ENCODE assay signal across 8 cellular contexts in the genomic region with DNA sequence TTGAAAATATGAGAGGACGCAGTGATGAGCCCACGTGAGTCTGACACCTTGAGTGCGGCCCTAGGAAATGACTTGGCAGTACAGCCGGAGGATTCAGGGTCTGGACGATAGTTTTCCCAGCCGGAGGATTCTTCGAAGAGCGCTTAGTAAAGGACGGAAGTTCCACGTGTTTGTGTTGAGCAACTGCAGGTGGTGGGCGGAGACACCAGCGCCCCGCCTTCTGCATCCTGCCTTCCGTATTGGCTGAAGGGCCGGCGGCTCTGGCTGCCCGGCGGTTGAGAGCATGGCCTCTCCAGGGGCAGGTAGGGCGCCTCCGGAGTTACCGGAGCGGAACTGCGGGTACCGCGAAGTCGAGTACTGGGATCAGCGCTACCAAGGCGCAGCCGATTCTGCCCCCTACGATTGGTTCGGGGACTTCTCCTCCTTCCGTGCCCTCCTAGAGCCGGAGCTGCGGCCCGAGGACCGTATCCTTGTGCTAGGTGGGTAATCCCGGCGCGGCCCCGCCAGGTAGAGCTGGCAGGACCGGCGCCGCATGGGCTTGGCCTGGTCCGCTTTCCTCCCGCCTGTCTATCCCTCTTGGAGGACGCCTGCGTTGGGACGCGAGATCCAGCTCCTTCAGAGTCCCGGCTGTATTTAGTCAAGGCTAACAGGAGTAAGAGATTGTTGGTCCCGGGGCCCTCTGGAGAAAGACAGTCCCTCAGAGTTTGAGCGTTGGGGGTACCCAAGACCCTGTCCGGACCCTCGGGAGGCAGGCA. TPM values are rescaled to one million over a fixed set of nuclear protein-coding genes. Genes with fewer than 3 reads are reported as not detected.
A peak's percentile ranks its signal among the peaks of the same experiment; 100 is the strongest.
DNase-seq lines count a peak whose midpoint lies in the region; ATAC-seq, FAIRE-seq and TF ChIP-seq lines count a peak whose summit lies in the region.

A gene (plus strand): TSS at position 261 of the 755 bp plus-strand sequence. CDS start 23 bp downstream, at position 284.

- H3K27ac Mint-ChIP-seq in CD14-positive monocyte: peak within 1 kb of the TSS; percentile 96 to 98 (median 97)

- peaks cover 6 to 16% of the 10 kb centered on the region in 2 experiments; a peak in 4 of 5 replicates for H3K36me3 ChIP-seq in HepG2 (replicated peaks in 1 of 2; ENCODE audit: control insufficient read depth in 1 of 2, insufficient read depth in 2 of 2, low read length in 2 of 2)

- BruUV-seq in HepG2 (replicated peaks; lab: Mats Ljungman, UMichigan): TSS peak; percentile 50

- H3K4me3 Mint-ChIP-seq in CD14-positive monocyte: peak within 1 kb of the TSS; percentile 88 to 90

- peaks cover 15 to 18% of the 10 kb centered on the region in 2 donors for H3K36me3 Mint-ChIP-seq in CD14-positive monocyte

- TF ChIP-seq EP300 in HepG2 (IDR thresholded peaks at IDR 0.05; ENCODE audit: low read depth in 2 of 2, low read length in 2 of 2): no peak
- TF ChIP-seq EP300 in HepG2 (CRISPR knock-in tag; IDR thresholded peaks at IDR 0.05; ENCODE audit: borderline replicate concordance): no peak

- POLR2A ChIA-PET in HepG2 (lab: Yijun Ruan, JAX): interaction anchor here (0.8 to 1.2 kb wide), 3 partner anchors 11 to 64 kb away, joined by 3 to 8 read pairs (median 4); a partner anchor contains a TSS

- in situ Hi-C loops in HepG2 (cut with HindIII; ENCODE audit: extremely low pct_ligation_motif_present, low pct_unique_long_range_greater_than_20kb): loop anchor here (5.0 kb wide), 1 partner anchor 92 kb away; a partner anchor contains a TSS

- CTCF ChIA-PET in HepG2 (lab: Yijun Ruan, JAX; ENCODE audit: low intra/inter-chr PET ratio, low total read pairs): interaction anchor here (1.2 to 1.9 kb wide), 2 partner anchors 20 to 23 kb away, joined by 4 to 6 read pairs; a partner anchor contains a TSS

- peaks cover 9% of the 10 kb centered on the region for H3K79me2 ChIP-seq in HepG2 (ENCODE audit: insufficient read depth, low read length)

- 1% methylated on average over 14 of the region's 54 CpGs for WGBS in HepG2 (ENCODE audit: low lambda C conversion rate)

- no peaks in the 10 kb centered on the region for H3K9me3 ChIP-seq in HepG2 (ENCODE audit: low read length)

- peaks cover 0 to 4% of the 10 kb centered on the region in 2 experiments; a peak in 1 of 5 replicates for H3K27me3 ChIP-seq in HepG2 (ENCODE audit: control insufficient read depth in 1 of 2, insufficient read depth in 2 of 2, low read length in 2 of 2)

- peak within 1 kb of the TSS; percentile 81 for H3K4me2 ChIP-seq in HepG2 (ENCODE audit: low read depth, low read length)

- peaks cover 0 to 3% (median 0%) of the 10 kb centered on the region in 3 donors for H3K27me3 Mint-ChIP-seq in CD14-positive monocyte (ENCODE audit: low read depth in 3 of 3)

- peaks cover 11% of the 10 kb centered on the region for H3K4me1 Mint-ChIP-seq in CD14-positive monocyte

- no peaks in the 10 kb centered on the region for H4K20me1 ChIP-seq in HepG2 (ENCODE audit: insufficient read depth, low read length)

- intact Hi-C loops in CD14-positive monocyte (cut with micrococcal nuclease) (loop anchor here (2.0 to 10.0 kb wide), 5 partner anchors 48 to 355 kb away; a partner anchor contains a TSS), HepG2 (cut with micrococcal nuclease; ENCODE audit: unreplicated experiment) (loop anchor here (1.0 to 10.0 kb wide), 5 partner anchors 35 to 362 kb away; a partner anchor contains a TSS)

- no peak for TF ChIP-seq CTCF in CD14-positive monocyte (IDR thresholded peaks at IDR 0.05)
- peak; percentile 75 for TF ChIP-seq CTCF in HepG2 (CRISPR knock-in tag; IDR thresholded peaks at IDR 0.05)

- peak within 1 kb of the TSS; percentile 89 to 99 (median 97) for H3K4me3 ChIP-seq in HepG2 (replicated peaks in 1 of 3; ENCODE audit: insufficient read depth in 1 of 3, low read depth in 2 of 3, low read length in 3 of 3)

- peak within 1 kb of the TSS; percentile 99 for H3K9ac ChIP-seq in HepG2 (ENCODE audit: insufficient read depth, low read depth, low read length)

- peak in 1 of 2 experiments; percentile 60; a peak in 2 of 4 replicates for TF ChIP-seq POLR2A in HepG2 (IDR thresholded peaks at IDR 0.05; ENCODE audit: insufficient read depth in 1 of 2, low read depth in 2 of 2, low read length in 2 of 2)

- H2AFZ ChIP-seq in HepG2 (ENCODE audit: low read length): peak within 1 kb of the TSS; percentile 81

- DNase-seq in CD14-positive monocyte (ENCODE audit: low spot score) (peak; percentile 96), NCI-H69 (lab: John Stamatoyannopoulos, UW) (peak; percentile 99), dermis blood vessel endothelial cell (peak; percentile 99), HepG2 (ENCODE audit: low spot score) (peak; percentile 97)
- peak; percentile 88 to 95 for DNase-seq in activated CD4-positive, alpha-beta T cell treated with anti-CD3 and anti-CD28 coated beads, Interleukin-2, amount 50 U/mL, for 24 hours (ENCODE audit: low read depth in 1 of 2, low spot score in 1 of 2)
- DNase-seq in stimulated activated CD4-positive, alpha-beta T cell treated with anti-CD3 and anti-CD28 coated beads, Interleukin-4, amount 100 ng/mL, for 1 hour: peak; percentile 95

- peak within 1 kb of the TSS; percentile 93 for H3K27ac ChIP-seq in HepG2 (ENCODE audit: extremely low read length, insufficient read depth, low read length)

- TF ChIP-seq RAD21 in HepG2 (CRISPR knock-in tag; IDR thresholded peaks at IDR 0.05): peak; percentile 55; the same call in 1 of the 2 replicates

- no peaks in the 10 kb centered on the region for H3K9me3 Mint-ChIP-seq in CD14-positive monocyte

- ATAC-seq in GM19351 (IDR thresholded peaks at IDR 0.05; ENCODE audit: unreplicated experiment): peak; percentile 85
- peak; percentile 88 for ATAC-seq in HG03521 (IDR thresholded peaks at IDR 0.05; ENCODE audit: unreplicated experiment)
- ATAC-seq in HepG2: peak; percentile 97

- peaks cover 20% of the 10 kb centered on the region for H3K4me1 ChIP-seq in HepG2 (ENCODE audit: insufficient read depth, low read length)

- peak; percentile 86 for FAIRE-seq in HepG2 (lab: Jason Lieb, UNC)

TF ChIP-seq in HepG2, 621 proteins besides CTCF, POLR2A, EP300 and RAD21 (continues in another document):
- peak; percentile 30; the same call in 1 of the 2 replicates for TF ChIP-seq ZNF235 (CRISPR knock-in tag; IDR thresholded peaks at IDR 0.05; ENCODE audit: borderline replicate concordance)
- TF ChIP-seq ZNF383 (CRISPR knock-in tag; IDR thresholded peaks at IDR 0.05; ENCODE audit: borderline replicate concordance): no peak
- TF ChIP-seq SNAPC2 (CRISPR knock-in tag; IDR thresholded peaks at IDR 0.05): no peak
- TF ChIP-seq, protein P1, sequence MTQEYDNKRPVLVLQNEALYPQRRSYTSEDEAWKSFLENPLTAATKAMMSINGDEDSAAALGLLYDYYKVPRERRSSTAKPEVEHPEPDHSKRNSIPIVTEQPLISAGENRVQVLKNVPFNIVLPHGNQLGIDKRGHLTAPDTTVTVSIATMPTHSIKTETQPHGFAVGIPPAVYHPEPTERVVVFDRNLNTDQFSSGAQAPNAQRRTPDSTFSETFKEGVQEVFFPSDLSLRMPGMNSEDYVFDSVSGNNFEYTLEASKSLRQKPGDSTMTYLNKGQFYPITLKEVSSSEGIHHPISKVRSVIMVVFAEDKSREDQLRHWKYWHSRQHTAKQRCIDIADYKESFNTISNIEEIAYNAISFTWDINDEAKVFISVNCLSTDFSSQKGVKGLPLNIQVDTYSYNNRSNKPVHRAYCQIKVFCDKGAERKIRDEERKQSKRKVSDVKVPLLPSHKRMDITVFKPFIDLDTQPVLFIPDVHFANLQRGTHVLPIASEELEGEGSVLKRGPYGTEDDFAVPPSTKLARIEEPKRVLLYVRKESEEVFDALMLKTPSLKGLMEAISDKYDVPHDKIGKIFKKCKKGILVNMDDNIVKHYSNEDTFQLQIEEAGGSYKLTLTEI (CRISPR knock-in tag; conservative IDR thresholded peaks at IDR 0.05): no peak
- TF ChIP-seq, protein P2, sequence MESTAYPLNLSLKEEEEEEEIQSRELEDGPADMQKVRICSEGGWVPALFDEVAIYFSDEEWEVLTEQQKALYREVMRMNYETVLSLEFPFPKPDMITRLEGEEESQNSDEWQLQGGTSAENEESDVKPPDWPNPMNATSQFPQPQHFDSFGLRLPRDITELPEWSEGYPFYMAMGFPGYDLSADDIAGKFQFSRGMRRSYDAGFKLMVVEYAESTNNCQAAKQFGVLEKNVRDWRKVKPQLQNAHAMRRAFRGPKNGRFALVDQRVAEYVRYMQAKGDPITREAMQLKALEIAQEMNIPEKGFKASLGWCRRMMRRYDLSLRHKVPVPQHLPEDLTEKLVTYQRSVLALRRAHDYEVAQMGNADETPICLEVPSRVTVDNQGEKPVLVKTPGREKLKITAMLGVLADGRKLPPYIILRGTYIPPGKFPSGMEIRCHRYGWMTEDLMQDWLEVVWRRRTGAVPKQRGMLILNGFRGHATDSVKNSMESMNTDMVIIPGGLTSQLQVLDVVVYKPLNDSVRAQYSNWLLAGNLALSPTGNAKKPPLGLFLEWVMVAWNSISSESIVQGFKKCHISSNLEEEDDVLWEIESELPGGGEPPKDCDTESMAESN (CRISPR knock-in tag; conservative IDR thresholded peaks at IDR 0.05): peak; percentile 63; the same call in 1 of the 2 replicates

RNA-seq across cellular contexts. Expression of the gene that starts here (rescaled TPM):
- polyA plus RNA-seq in CD14-positive monocyte: 10 to 100 TPM in 1 of 2 donors, 1 to 10 TPM in 1; 7.3 to 12.0 TPM
- 3.0 and 4.8 TPM in 2 replicates for total RNA-seq in dermis blood vessel endothelial cell
- total RNA-seq in HepG2 (2016; rRNA removed; fragmentation: Illumina TruSeq; extraction: Trizol): 13.1 and 16.4 TPM in 2 replicates
- total RNA-seq in HepG2 (2016; cell fraction: cytosol; rRNA removed; fragmentation: Illumina TruSeq; extraction: Trizol; ENCODE audit: low read depth): 3.9 and 4.5 TPM in 2 replicates
- total RNA-seq in HepG2 (2016; cell fraction: insoluble cytoplasmic fraction; rRNA removed; fragmentation: Illumina TruSeq; extraction: Trizol): 14.7 and 16.4 TPM in 2 replicates
- 7.3 and 8.6 TPM in 2 replicates for total RNA-seq in HepG2 (2016; cell fraction: membrane; rRNA removed; fragmentation: Illumina TruSeq; extraction: Trizol)
- total RNA-seq in HepG2 (2016; cell fraction: nucleus; rRNA removed; fragmentation: Illumina TruSeq; extraction: Trizol): 6.3 and 6.6 TPM in 2 replicates
- polyA plus RNA-seq in HepG2 (2011; rRNA removed): 14.6 and 15.8 TPM in 2 replicates
- polyA plus RNA-seq in HepG2 (2011; cell fraction: cytosol; rRNA removed): 21.1 and 28.9 TPM in 2 replicates
- 9.1 and 9.2 TPM in 2 replicates for polyA plus RNA-seq in HepG2 (2011; cell fraction: nucleus; rRNA removed)
- 6.5 and 12.4 TPM in 2 replicates for polyA plus RNA-seq in HepG2 (2012)
- polyA plus RNA-seq in HepG2 (2016; cell fraction: cytosol; fragmentation: Illumina TruSeq; extraction: Trizol; ENCODE audit: low read depth): 4.8 and 4.9 TPM in 2 replicates
- polyA plus RNA-seq in HepG2 (2016; cell fraction: insoluble cytoplasmic fraction; fragmentation: Illumina TruSeq; extraction: Trizol; ENCODE audit: low read depth): 17.4 and 17.7 TPM in 2 replicates
- polyA plus RNA-seq in HepG2 (2016; cell fraction: membrane; fragmentation: Illumina TruSeq; extraction: Trizol; ENCODE audit: low read depth): 7.4 and 7.6 TPM in 2 replicates
- 6.9 and 8.1 TPM in 2 replicates for polyA plus RNA-seq in HepG2 (2016; cell fraction: nucleus; fragmentation: Illumina TruSeq; extraction: Trizol; ENCODE audit: insufficient read depth, low read depth)
- polyA minus RNA-seq in HepG2 (2011; rRNA and poly(A)+ RNA removed; ENCODE audit: low replicate concordance): 33.3 and 107 TPM in 2 replicates
- 4.6 and 4.7 TPM in 2 replicates for polyA minus RNA-seq in HepG2 (2011; cell fraction: cytosol; rRNA and poly(A)+ RNA removed)
- polyA minus RNA-seq in HepG2 (2011; cell fraction: nucleus; rRNA and poly(A)+ RNA removed): 7.3 and 9.4 TPM in 2 replicates

Comparison
In these comparisons a context has a peak if more than half of its experiments do, and no peak if none do; other contexts are left out.
1. Peak in every context shown above with its lines: DNase-seq, ATAC-seq, H3K4me3 ChIP-seq and H3K27ac ChIP-seq.